ENCODE assay signal across 34 cellular contexts in the genomic region with DNA sequence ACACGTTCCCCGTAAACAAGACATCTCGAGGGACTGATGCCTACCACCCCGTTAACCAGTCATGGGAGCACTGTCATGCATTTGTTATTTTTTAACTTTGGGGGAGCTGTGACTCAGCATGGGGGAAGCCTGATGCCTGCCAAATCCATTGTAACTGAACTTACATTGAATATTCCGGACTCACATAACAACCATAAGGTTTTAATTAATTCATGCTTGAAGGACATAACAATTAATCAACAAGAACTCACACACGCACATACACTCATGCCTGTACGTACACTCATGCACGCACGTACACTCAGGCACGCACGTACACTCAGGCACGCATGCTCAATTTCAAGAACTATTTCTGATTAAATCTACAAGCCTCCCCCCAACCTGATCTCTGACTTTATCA.
"Had no signal": no experiment of that assay in that cellular context is flagged by ENCODE, and none has a peak within 500 bp of the region (broad histone marks: within the 10 kb centered on the region; RNA-seq: fewer than 3 reads in every experiment).

No MANE protein-coding gene starts in this region.

- H3K27me3 ChIP-seq: cardiac muscle cell, Peyer's patch had no signal

- H3K4me3 ChIP-seq: cardiac muscle cell, Peyer's patch had no signal

- H3K36me3 ChIP-seq: cardiac muscle cell, Peyer's patch had no signal

- DNase-seq: activated B cell treated with CpG ODN at 0.5 μM for 24 hours; activated CD4-positive, alpha-beta memory T cell treated with anti-CD3 and anti-CD28 coated beads, Interleukin-2, amount 10 ng/mL, durations not matched to agents 7 days and 5 days; activated CD4-positive, alpha-beta T cell treated with anti-CD3 and anti-CD28 coated beads for 1 hour; activated CD4-positive, alpha-beta T cell treated with anti-CD3 and anti-CD28 coated beads for 48 hours; activated CD8-positive, alpha-beta memory T cell treated with anti-CD3 and anti-CD28 coated beads for 24 hours; activated CD8-positive, alpha-beta memory T cell treated with anti-CD3 and anti-CD28 coated beads, Interleukin-2, amount 10 ng/mL, durations not matched to agents 7 days and 5 days; activated CD8-positive, alpha-beta memory T cell treated with anti-CD3 and anti-CD28 coated beads, Interleukin-2, amount 50 U/mL, for 48 hours; activated effector memory CD4-positive, alpha-beta T cell treated with Interleukin-2 at 50 U/mL for 16 hours; activated naive CD4-positive, alpha-beta T cell treated with anti-CD3 and anti-CD28 coated beads, Interleukin-2, amount 10 ng/mL, durations not matched to agents 7 days and 5 days; activated naive CD8-positive, alpha-beta T cell treated with anti-CD3 and anti-CD28 coated beads, Interleukin-2, amount 50 U/mL, for 24 hours; activated T-cell treated with anti-CD3 and anti-CD28 coated beads, Interleukin-2, amount 50 U/mL, for 48 hours; anterior cingulate cortex; Kasumi-1; MM.1S; MV-4-11; NCI-H1092; NCI-H1417; NCI-H146; NCI-H187; NCI-H2081; NCI-H2171 treated with DMSO at 0.1 percent for 48 hours; NCI-H2227 treated with DMSO at 0.1 percent for 48 hours; NCI-H446; NCI-H524; NK-92 treated with Interleukin-12 subunit alpha and Interleukin-12 subunit beta, amount 100 ng/mL, for 24 hours; PC-3; Peyer's patch; SW 1271; T-helper 1 cell; T-helper 2 cell; T-helper 9 cell had no signal

- H3K4me1 ChIP-seq: Peyer's patch had no signal

- H3K27ac ChIP-seq: cardiac muscle cell, Peyer's patch, RWPE1, VCaP had no signal

- H3K9me3 ChIP-seq: Peyer's patch had no signal
